ENCODE assay signal across 9 cellular contexts in genomic region chr11:1640076-1640946, GRCh38. TPM values are rescaled to one million over a fixed set of nuclear protein-coding genes. Genes with fewer than 3 reads are reported as not detected.
DNase-seq lines count a peak whose midpoint lies in the region; ATAC-seq and TF ChIP-seq lines count a peak whose summit lies in the region.
"Had no signal": no experiment of that assay in that cellular context is flagged by ENCODE, and none has a peak within 500 bp of the region (broad histone marks: within the 10 kb centered on the region; RNA-seq: fewer than 3 reads in every experiment).

No MANE protein-coding gene starts in this region.

- no peak overlapping the region for H3K4me2 ChIP-seq in neuronal stem cell (ENCODE audit: insufficient read depth, low read length, poor library complexity, severe bottlenecking)

- H3K9me3 ChIP-seq in neuronal stem cell (replicated peaks in 1 of 2; ENCODE audit: control insufficient read depth in 2 of 2, insufficient read depth in 1 of 2, low read depth in 1 of 2, low read length in 2 of 2), result no peaks in the 10 kb centered on the region

- WGBS in neuronal stem cell (ENCODE audit: extremely low coverage in 2 of 2, insufficient read length in 2 of 2, insufficient replicate concordance in 1 of 2), 2 donors, result no CpG with 5 or more reads among the region's 32 CpGs

- H3K9ac ChIP-seq in neuronal stem cell (ENCODE audit: low read depth, low read length, poor library complexity), result no peak overlapping the region

- no peak overlapping the region for H3K23ac ChIP-seq in neuronal stem cell (ENCODE audit: low read depth, low read length, poor library complexity)

- no peak overlapping the region for H2AK5ac ChIP-seq in neuronal stem cell (ENCODE audit: low read depth, low read length)

- no peaks in the 10 kb centered on the region for H3K4me1 ChIP-seq in neuronal stem cell (ENCODE audit: control insufficient read depth in 2 of 2, insufficient read depth in 1 of 2, low read depth in 1 of 2, low read length in 2 of 2)

- ATAC-seq in HG02870 (IDR thresholded peaks at IDR 0.05; ENCODE audit: unreplicated experiment) (no peak), GM21825 (IDR thresholded peaks at IDR 0.05; ENCODE audit: unreplicated experiment) (no peak)

- H2BK12ac ChIP-seq in neuronal stem cell (ENCODE audit: low read length), result no peak overlapping the region

- DNase-seq in DMS153 treated with DMSO at 0.1 percent for 48 hours (lab: John Stamatoyannopoulos, UW; ENCODE audit: unreplicated experiment) (peak; percentile 89), HFF-Myc (ENCODE audit: extremely low read depth, low read depth) (no peak), SW480 (ENCODE audit: low spot score) (peak; percentile 26), epidermal melanocyte (ENCODE audit: insufficient read length, low spot score) (peak; percentile 59), neuronal stem cell (ENCODE audit: low spot score) (peak; percentile 48), putamen (ENCODE audit: low spot score) (no peak)

- peak; percentile 95 for TF ChIP-seq CTCF in HFF-Myc (IDR thresholded peaks at IDR 0.05; ENCODE audit: low read depth, low read length, missing control alignments)

- no peak overlapping the region for H2BK120ac ChIP-seq in neuronal stem cell (ENCODE audit: low read depth, low read length)

- no peak overlapping the region for H4K91ac ChIP-seq in neuronal stem cell (ENCODE audit: low read depth, low read length, poor library complexity)

- H3K4ac ChIP-seq in neuronal stem cell (ENCODE audit: low read length), result no peak overlapping the region

- H3K18ac ChIP-seq in neuronal stem cell (ENCODE audit: low read length), result peak overlapping the region; percentile 48

- H3K36me3 ChIP-seq in neuronal stem cell (replicated peaks in 1 of 2; ENCODE audit: control insufficient read depth in 2 of 2, insufficient read depth in 2 of 2, low read length in 2 of 2), result no peaks in the 10 kb centered on the region

- no peak overlapping the region for H4K8ac ChIP-seq in neuronal stem cell (ENCODE audit: low read depth, low read length)

- H3K4me3 ChIP-seq in HFF-Myc (replicated peaks; ENCODE audit: low read depth, low read length) (no peak overlapping the region), neuronal stem cell (ENCODE audit: low read length in 2 of 2) (no peak overlapping the region)
- H3K4me3 ChIP-seq: SK-N-MC had no signal

- H3K27me3 ChIP-seq in neuronal stem cell (ENCODE audit: control insufficient read depth in 3 of 3, insufficient read depth in 3 of 3, low read depth in 1 of 3, low read length in 3 of 3), result peaks cover 0 to 53% (median 0%) of the 10 kb centered on the region in 3 experiments

- H3K79me1 ChIP-seq in neuronal stem cell (ENCODE audit: low read depth, low read length), result no peaks in the 10 kb centered on the region

- no peak overlapping the region for H2AFZ ChIP-seq in neuronal stem cell (ENCODE audit: low read length)

- no peak overlapping the region for H2BK5ac ChIP-seq in neuronal stem cell (ENCODE audit: low read length)

- no peak overlapping the region for H3K14ac ChIP-seq in neuronal stem cell (ENCODE audit: low read length)

- H3K27ac ChIP-seq in neuronal stem cell (replicated peaks; ENCODE audit: low read length), result no peak overlapping the region
- H3K27ac ChIP-seq: SK-N-MC had no signal

- peak overlapping the region; percentile 58 for H2BK15ac ChIP-seq in neuronal stem cell (ENCODE audit: low read length)

RNA-seq across cellular contexts. Expression of gene KRTAP5-5, which starts 10.7 kb away (rescaled TPM):
- not detected for polyA plus RNA-seq in neuronal stem cell (2013, experiment 1 of 2)
- polyA plus RNA-seq in neuronal stem cell (2013, experiment 2 of 2), result not detected

RNA-seq across cellular contexts. Expression of gene KRTAP5-4, which starts 18.4 kb away (rescaled TPM):
- polyA plus RNA-seq in neuronal stem cell (2013, experiment 1 of 2), result not detected
- polyA plus RNA-seq in neuronal stem cell (2013, experiment 2 of 2), result not detected

RNA-seq across cellular contexts. Expression of gene KRTAP5-3, which starts 32.0 kb away (rescaled TPM):
- polyA plus RNA-seq in neuronal stem cell (2013, experiment 1 of 2), result not detected
- polyA plus RNA-seq in neuronal stem cell (2013, experiment 2 of 2), result not detected

RNA-seq across cellular contexts. Expression of gene KRTAP5-2, which starts 42.2 kb away (rescaled TPM):
- polyA plus RNA-seq in neuronal stem cell (2013, experiment 1 of 2), result not detected
- polyA plus RNA-seq in neuronal stem cell (2013, experiment 2 of 2), result not detected

RNA-seq across cellular contexts. Expression of gene KRTAP5-1, which starts 55.2 kb away (rescaled TPM):
- not detected for polyA plus RNA-seq in neuronal stem cell (2013, experiment 1 of 2)
- not detected for polyA plus RNA-seq in neuronal stem cell (2013, experiment 2 of 2)

Comparison
In these comparisons a context has a peak if more than half of its experiments do, and no peak if none do; other contexts are left out.
1. DNase-seq: peak in DMS153 treated with DMSO at 0.1 percent for 48 hours (single experiment), SW480 (single experiment), epidermal melanocyte (single experiment) and neuronal stem cell (single experiment); none in HFF-Myc (single experiment) and putamen (single experiment).